Comparison of ENCODE assay signal across 8 cellular contexts in genomic region chrX:134542485-134542884, GRCh38.
A peak's percentile ranks its signal among the peaks of the same experiment; 100 is the strongest.
DNase-seq lines count a peak whose midpoint lies in the region; ATAC-seq, FAIRE-seq and TF ChIP-seq lines count a peak whose summit lies in the region.

No MANE protein-coding gene starts in this region.

- no peak overlapping the region for H3K9ac ChIP-seq in keratinocyte (ENCODE audit: control insufficient read depth, extremely low read depth, insufficient read depth, low read length)

- dilution Hi-C loops in keratinocyte (cut with MboI; ENCODE audit: extremely low pct_ligation_motif_present, low sequenced_read_pairs), result no loop called here

- H3K36me3 ChIP-seq in keratinocyte (ENCODE audit: control insufficient read depth in 2 of 2, extremely low read depth in 1 of 2, insufficient read depth in 2 of 2, low read length in 2 of 2) (no peaks in the 10 kb centered on the region), brain microvascular endothelial cell (replicated peaks) (no peaks in the 10 kb centered on the region)

- DNase-seq in GF-D8 (lab: John Stamatoyannopoulos, UW) (peak; percentile 67), RCC 7860 (ENCODE audit: low spot score) (peak; percentile 33), keratinocyte (ENCODE audit: low read depth, low spot score) (no peak), NAMALWA (ENCODE audit: low spot score) (no peak), brain microvascular endothelial cell (no peak)

- no peak overlapping the region for H3K4me2 ChIP-seq in keratinocyte (ENCODE audit: control insufficient read depth, extremely low read depth, insufficient read depth, low read depth, low read length)

- no peak overlapping the region for H3K27ac ChIP-seq in keratinocyte (ENCODE audit: control insufficient read depth, insufficient read depth, low read length)
- no peak overlapping the region for H3K27ac ChIP-seq in brain microvascular endothelial cell

- H3K4me3 ChIP-seq in keratinocyte (ENCODE audit: control insufficient read depth in 2 of 3, extremely low read depth in 1 of 3, insufficient read depth in 2 of 3, low read depth in 1 of 3, low read length in 3 of 3) (no peak overlapping the region), brain microvascular endothelial cell (ENCODE audit: low read depth, low read length) (no peak overlapping the region)

- in situ Hi-C loops in brain microvascular endothelial cell (cut with HindIII; ENCODE audit: low pct_ligation_motif_present, low sequenced_read_pairs), result no loop called here

- no peak for TF ChIP-seq CTCF in keratinocyte (optimal IDR thresholded peaks at IDR 0.05 in 1 of 3, IDR thresholded peaks at IDR 0.05 in 1 of 3, conservative IDR thresholded peaks at IDR 0.05 in 1 of 3; ENCODE audit: extremely low read depth in 1 of 3, insufficient read depth in 2 of 3, low read length in 3 of 3)
- no peak for TF ChIP-seq CTCF in brain microvascular endothelial cell (IDR thresholded peaks at IDR 0.05; ENCODE audit: low read depth, low read length, missing control alignments)

- ATAC-seq in HG03280 (IDR thresholded peaks at IDR 0.05; ENCODE audit: unreplicated experiment) (peak; percentile 50), GM21786 (IDR thresholded peaks at IDR 0.05; ENCODE audit: unreplicated experiment) (no peak), HG03520 (IDR thresholded peaks at IDR 0.05; ENCODE audit: unreplicated experiment) (no peak)

- no peaks in the 10 kb centered on the region for H4K20me1 ChIP-seq in keratinocyte (ENCODE audit: control insufficient read depth, extremely low read depth, insufficient read depth, low read length)

- H3K9me1 ChIP-seq in keratinocyte (ENCODE audit: control insufficient read depth, extremely low read depth, insufficient read depth, low read length), result no peaks in the 10 kb centered on the region

- peaks cover 14% of the 10 kb centered on the region for H3K4me1 ChIP-seq in keratinocyte (ENCODE audit: control insufficient read depth, extremely low read depth, insufficient read depth, low read length)

- H2AFZ ChIP-seq in keratinocyte (ENCODE audit: control insufficient read depth, low read length), result no peak overlapping the region

- H3K9me3 ChIP-seq in keratinocyte (ENCODE audit: control insufficient read depth, low read depth, low read length), result no peaks in the 10 kb centered on the region

- H3K79me2 ChIP-seq in keratinocyte (ENCODE audit: control insufficient read depth, insufficient read depth, low read length), result no peaks in the 10 kb centered on the region

- FAIRE-seq in RCC 7860 (lab: Jason Lieb, UNC), result peak; percentile 55
- peak; percentile 72 for FAIRE-seq in keratinocyte (lab: Jason Lieb, UNC)

- H3K27me3 ChIP-seq in keratinocyte (ENCODE audit: control insufficient read depth, extremely low read depth, insufficient read depth, low read length), result no peaks in the 10 kb centered on the region
- no peaks in the 10 kb centered on the region for H3K27me3 ChIP-seq in brain microvascular endothelial cell (replicated peaks)

Comparison
In these comparisons a context has a peak if more than half of its experiments do, and no peak if none do; other contexts are left out.
1. DNase-seq: peak in GF-D8 (single experiment) and RCC 7860 (single experiment); none in keratinocyte (single experiment), NAMALWA (single experiment) and brain microvascular endothelial cell (single experiment).